14 cellular contexts compared by ENCODE assay signal in the genomic region with DNA sequence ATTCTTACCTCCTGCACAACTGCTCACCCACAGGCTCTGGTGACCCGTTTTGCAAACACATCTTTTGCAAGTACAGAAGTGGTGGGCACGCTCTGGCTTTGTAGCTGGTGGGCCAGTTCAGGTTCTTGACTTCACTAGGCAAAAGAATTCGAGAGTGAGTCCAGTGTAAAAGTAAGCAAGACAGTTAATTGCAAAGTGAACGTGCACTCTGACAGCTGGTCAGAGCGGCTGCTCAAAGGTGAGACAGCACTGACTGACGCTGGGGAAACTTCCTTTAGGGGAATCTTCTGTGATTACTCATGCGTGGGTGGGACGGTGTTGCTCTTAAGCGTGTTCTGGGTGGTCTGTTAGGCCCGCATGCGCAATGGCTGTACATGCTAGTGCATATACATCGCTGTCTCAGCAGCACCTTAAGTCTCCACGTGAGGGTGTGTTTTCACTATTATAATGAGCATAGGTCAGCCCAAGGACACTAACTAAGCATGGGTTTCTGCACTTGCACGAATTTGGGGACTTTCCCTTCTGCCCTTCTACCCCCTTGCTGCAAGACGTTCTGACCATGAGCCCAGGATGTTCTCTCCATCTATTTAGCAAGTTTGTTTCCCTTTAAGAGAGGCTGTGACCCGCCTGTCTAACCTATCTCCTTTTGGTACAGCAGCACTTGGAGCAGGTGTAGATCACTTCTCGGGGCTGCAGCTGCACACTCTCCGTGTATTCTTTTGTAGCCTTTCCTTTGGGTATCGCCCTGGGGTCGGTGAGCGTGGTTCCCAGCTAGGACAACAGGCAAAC. TPM values are rescaled to one million over a fixed set of nuclear protein-coding genes. Genes with fewer than 3 reads are reported as not detected.
DNase-seq lines count a peak whose midpoint lies in the region; ATAC-seq and TF ChIP-seq lines count a peak whose summit lies in the region.
"Had no signal": no experiment of that assay in that cellular context is flagged by ENCODE, and none has a peak within 500 bp of the region (broad histone marks: within the 10 kb centered on the region; RNA-seq: fewer than 3 reads in every experiment).

No MANE protein-coding gene starts in this region.

- no peaks in the 10 kb centered on the region for H3K4me1 Mint-ChIP-seq in activated B cell treated with CpG ODN at 0.5 μM for 24 hours
- H3K4me1 Mint-ChIP-seq in naive B cell, result no peaks in the 10 kb centered on the region
- peaks cover 5% of the 10 kb centered on the region for H3K4me1 Mint-ChIP-seq in activated naive CD4-positive, alpha-beta T cell treated with anti-CD3 and anti-CD28 coated beads, Interleukin-2, amount 10 ng/mL, durations not matched to agents 7 days and 5 days
- H3K4me1 Mint-ChIP-seq: neural crest cell had no signal

- TF ChIP-seq CTCF in activated B cell treated with CpG ODN at 0.5 μM for 24 hours (IDR thresholded peaks at IDR 0.05) (no peak), left lung (IDR thresholded peaks at IDR 0.05) (no peak)

- H3K36me3 Mint-ChIP-seq in activated B cell treated with CpG ODN at 0.5 μM for 24 hours (ENCODE audit: low read depth), result no peaks in the 10 kb centered on the region
- H3K36me3 Mint-ChIP-seq in naive B cell, result no peaks in the 10 kb centered on the region
- H3K36me3 Mint-ChIP-seq in activated naive CD4-positive, alpha-beta T cell treated with anti-CD3 and anti-CD28 coated beads, Interleukin-2, amount 10 ng/mL, durations not matched to agents 7 days and 5 days, result no peaks in the 10 kb centered on the region

- H3K27me3 Mint-ChIP-seq in activated B cell treated with CpG ODN at 0.5 μM for 24 hours, result peaks cover 5% of the 10 kb centered on the region
- peaks cover 4 to 17% (median 11%) of the 10 kb centered on the region in 3 donors for H3K27me3 Mint-ChIP-seq in naive B cell
- H3K27me3 Mint-ChIP-seq in activated naive CD4-positive, alpha-beta T cell treated with anti-CD3 and anti-CD28 coated beads, Interleukin-2, amount 10 ng/mL, durations not matched to agents 7 days and 5 days, result peaks cover 29% of the 10 kb centered on the region

- H3K4me1 ChIP-seq in left lung, result no peaks in the 10 kb centered on the region

- DNase-seq in Daoy (ENCODE audit: low read depth), result peak; percentile 60
- no peak for DNase-seq in activated B cell treated with CpG ODN at 0.5 μM for 24 hours
- DNase-seq in naive B cell, result no peak
- DNase-seq in activated naive CD4-positive, alpha-beta T cell (lab: John Stamatoyannopoulos, UW), result no peak
- no peak for DNase-seq in activated naive CD4-positive, alpha-beta T cell treated with anti-CD3 and anti-CD28 coated beads, Interleukin-2, amount 10 ng/mL, durations not matched to agents 7 days and 5 days
- DNase-seq in left lung, result no peak
- no peak for DNase-seq in GOT3 (lab: John Stamatoyannopoulos, UW)
- DNase-seq: foreskin fibroblast, kidney, NCI-H1436 treated with DMSO at 0.1 percent for 48 hours, NCI-H510A treated with DMSO at 0.1 percent for 48 hours had no signal

- H3K36me3 ChIP-seq in left lung, result no peaks in the 10 kb centered on the region

- CTCF ChIA-PET in activated B cell treated with CpG ODN at 0.5 μM for 24 hours (lab: Charles Lee), result no interaction called here
- CTCF ChIA-PET in activated naive CD4-positive, alpha-beta T cell treated with anti-CD3 and anti-CD28 coated beads, Interleukin-2, amount 10 ng/mL, durations not matched to agents 7 days and 5 days (lab: Charles Lee), result no interaction called here

- no peak overlapping the region for H3K27ac ChIP-seq in left lung
- H3K27ac ChIP-seq: C4-2B had no signal

- POLR2A ChIA-PET in activated B cell treated with CpG ODN at 0.5 μM for 24 hours (lab: Charles Lee), result no interaction called here

- peaks cover 0 to 27% of the 10 kb centered on the region in 2 donors for H3K27me3 ChIP-seq in left lung

- peak; percentile 47 for ATAC-seq in HG02798 (IDR thresholded peaks at IDR 0.05; ENCODE audit: poor library complexity, unreplicated experiment)
- peak; percentile 85 for ATAC-seq in activated B cell treated with CpG ODN at 0.5 μM for 24 hours (ENCODE audit: low read depth)
- ATAC-seq in naive B cell (ENCODE audit: low read depth in 2 of 2), result peak; percentile 86 to 92
- ATAC-seq in left lung, result no peak

- intact Hi-C loops in activated B cell treated with CpG ODN at 0.5 μM for 24 hours (cut with micrococcal nuclease), result no loop called here
- intact Hi-C loops in left lung (cut with DNase I), result no loop called here

- H3K4me3 Mint-ChIP-seq in activated B cell treated with CpG ODN at 0.5 μM for 24 hours, result no peak overlapping the region
- H3K4me3 Mint-ChIP-seq in naive B cell, result no peak overlapping the region
- no peak overlapping the region for H3K4me3 Mint-ChIP-seq in activated naive CD4-positive, alpha-beta T cell treated with anti-CD3 and anti-CD28 coated beads, Interleukin-2, amount 10 ng/mL, durations not matched to agents 7 days and 5 days
- H3K4me3 Mint-ChIP-seq: neural crest cell had no signal

- H3K27ac Mint-ChIP-seq in activated B cell treated with CpG ODN at 0.5 μM for 24 hours (no peak overlapping the region), naive B cell (no peak overlapping the region)
- H3K27ac Mint-ChIP-seq in activated naive CD4-positive, alpha-beta T cell treated with anti-CD3 and anti-CD28 coated beads, Interleukin-2, amount 10 ng/mL, durations not matched to agents 7 days and 5 days, result no peak overlapping the region

- H3K4me3 ChIP-seq in left lung, result no peak overlapping the region

- H3K9me3 Mint-ChIP-seq in activated B cell treated with CpG ODN at 0.5 μM for 24 hours (no peaks in the 10 kb centered on the region), naive B cell (no peaks in the 10 kb centered on the region)
- no peaks in the 10 kb centered on the region for H3K9me3 Mint-ChIP-seq in activated naive CD4-positive, alpha-beta T cell treated with anti-CD3 and anti-CD28 coated beads, Interleukin-2, amount 10 ng/mL, durations not matched to agents 7 days and 5 days
- H3K9me3 Mint-ChIP-seq: neural crest cell had no signal

- no peaks in the 10 kb centered on the region for H3K9me3 ChIP-seq in left lung

RNA-seq across cellular contexts. Expression of a gene that starts 30.2 kb away (rescaled TPM):
- total RNA-seq in Daoy (2014; rRNA removed; shearing (Covaris generic)), result 21.8 and 22.4 TPM in 2 replicates
- total RNA-seq in activated B cell treated with CpG ODN at 0.5 μM for 24 hours (not detected in 2 replicates), left lung (10 to 100 TPM; 15.7 to 26.4 TPM)
- polyA plus RNA-seq in naive B cell (ENCODE audit: low read depth in 6 of 6), result 1 to 10 TPM in 1 of 6 donors, under 1 TPM in 3, not detected in 2; 0.60 to 3.6 (median 0.85) TPM
- total RNA-seq: neural crest cell had no signal

RNA-seq across cellular contexts. Expression of a gene that starts 52.6 kb away (rescaled TPM):
- total RNA-seq in Daoy (2014; rRNA removed; shearing (Covaris generic)), result not detected in 2 replicates
- total RNA-seq in activated B cell treated with CpG ODN at 0.5 μM for 24 hours (not detected in 2 replicates), left lung (10 to 100 TPM in 1 of 2 donors, 1 to 10 TPM in 1; 7.3 to 10.4 TPM)
- under 1 TPM in 3 of 6 donors, not detected in 3; 0.22 to 0.32 (median 0.23) TPM for polyA plus RNA-seq in naive B cell (ENCODE audit: low read depth in 6 of 6)
- total RNA-seq: neural crest cell had no signal

RNA-seq across cellular contexts. Expression of a gene that starts 56.2 kb away (rescaled TPM):
- 0.06 TPM in 1 of 2 replicates, not detected in the other for total RNA-seq in Daoy (2014; rRNA removed; shearing (Covaris generic))
- total RNA-seq in activated B cell treated with CpG ODN at 0.5 μM for 24 hours (not detected in 2 replicates), left lung (not detected)
- polyA plus RNA-seq in naive B cell (ENCODE audit: low read depth in 6 of 6), result not detected
- total RNA-seq: kidney, neural crest cell had no signal

Comparison
In these comparisons a context has a peak if more than half of its experiments do, and no peak if none do; other contexts are left out.
1. RNA of a gene that starts 30.2 kb away (total RNA-seq): 15.7 to 26.4 TPM in left lung and 21.8 to 22.4 TPM in Daoy; not detected in activated B cell treated with CpG ODN at 0.5 μM for 24 hours; every median in the first group is over 10 times any median in the second.